ENCODE assay signal across 13 cellular contexts in genomic region chr6:5506149-5506548, GRCh38.
DNase-seq lines count a peak whose midpoint lies in the region; ATAC-seq, FAIRE-seq and TF ChIP-seq lines count a peak whose summit lies in the region.
"Had no signal": no experiment of that assay in that cellular context is flagged by ENCODE, and none has a peak within 500 bp of the region (broad histone marks: within the 10 kb centered on the region; RNA-seq: fewer than 3 reads in every experiment).

No MANE protein-coding gene starts in this region.

- H3K4me1 ChIP-seq in heart right ventricle, result peaks cover 0 to 10% (median 1%) of the 10 kb centered on the region in 9 donors

- TF ChIP-seq POLR2A in GM12891 (IDR thresholded peaks at IDR 0.05; ENCODE audit: low read depth, low read length), result no peak

- no peak for DNase-seq in GM12891 (ENCODE audit: insufficient read length, low spot score)
- no peak for DNase-seq in activated naive CD8-positive, alpha-beta T cell treated with anti-CD3 and anti-CD28 coated beads for 36 hours
- DNase-seq in heart right ventricle, result no peak
- no peak for DNase-seq in CD1c-positive myeloid dendritic cell (ENCODE audit: extremely low spot score)
- no peak for DNase-seq in stimulated activated CD4-positive, alpha-beta T cell treated with anti-CD3 and anti-CD28 coated beads, Interleukin-2, amount 100 ng/mL, for 48 hours
- no peak for DNase-seq in nucleus accumbens (lab: John Stamatoyannopoulos, UW)
- DNase-seq: C1 segment of cervical spinal cord, RPMI8226 had no signal

- no peaks in the 10 kb centered on the region for H3K9me3 Mint-ChIP-seq in activated naive CD8-positive, alpha-beta T cell treated with anti-CD3 and anti-CD28 coated beads for 36 hours
- H3K9me3 Mint-ChIP-seq: mesothelial cell of epicardium; stimulated activated effector memory CD8-positive, alpha-beta T cell treated with anti-CD3 and anti-CD28 coated beads, Interleukin-12 subunit alpha, Interleukin-12 subunit beta, amount 100 ng/mL, for 72 hours had no signal

- TF ChIP-seq CTCF in heart right ventricle (IDR thresholded peaks at IDR 0.05), result no peak

- H3K4me3 ChIP-seq in heart right ventricle, result no peak overlapping the region

- no peaks in the 10 kb centered on the region for H3K9me3 ChIP-seq in heart right ventricle

- 91 to 93% methylated on average over 4 of the region's 4 CpGs for WGBS in heart right ventricle, 2 donors

- no peaks in the 10 kb centered on the region for H3K36me3 ChIP-seq in heart right ventricle

- intact Hi-C loops in heart right ventricle (cut with DNase I), result loop anchor here in 3 of 10 donors (10.0 kb wide), 2 partner anchors 119 to 259 kb away; no protein-coding TSS in a partner anchor

- H3K27me3 ChIP-seq in heart right ventricle, result no peaks in the 10 kb centered on the region

- ATAC-seq in GM19467 (IDR thresholded peaks at IDR 0.05; ENCODE audit: unreplicated experiment) (peak; percentile 39), HG03064 (IDR thresholded peaks at IDR 0.05; ENCODE audit: low read depth, unreplicated experiment) (peak; percentile 30), heart right ventricle (no peak)

- peak overlapping the region; percentile 67 for H3K27ac Mint-ChIP-seq in activated naive CD8-positive, alpha-beta T cell treated with anti-CD3 and anti-CD28 coated beads for 36 hours
- H3K27ac Mint-ChIP-seq: mesothelial cell of epicardium; stimulated activated effector memory CD8-positive, alpha-beta T cell treated with anti-CD3 and anti-CD28 coated beads, Interleukin-12 subunit alpha, Interleukin-12 subunit beta, amount 100 ng/mL, for 72 hours had no signal

- H3K4me1 Mint-ChIP-seq in activated naive CD8-positive, alpha-beta T cell treated with anti-CD3 and anti-CD28 coated beads for 36 hours, result peaks cover 24% of the 10 kb centered on the region

- H3K27ac ChIP-seq in heart right ventricle, result no peak overlapping the region
- H3K27ac ChIP-seq: VCaP had no signal

- FAIRE-seq in GM12891 (lab: Jason Lieb, UNC), result no peak

- H3K4me3 Mint-ChIP-seq in activated naive CD8-positive, alpha-beta T cell treated with anti-CD3 and anti-CD28 coated beads for 36 hours, result no peak overlapping the region
- H3K4me3 Mint-ChIP-seq: mesothelial cell of epicardium had no signal

- H3K27me3 Mint-ChIP-seq in activated naive CD8-positive, alpha-beta T cell treated with anti-CD3 and anti-CD28 coated beads for 36 hours, result no peaks in the 10 kb centered on the region

- peaks cover 8% of the 10 kb centered on the region for H3K36me3 Mint-ChIP-seq in activated naive CD8-positive, alpha-beta T cell treated with anti-CD3 and anti-CD28 coated beads for 36 hours
- H3K36me3 Mint-ChIP-seq: stimulated activated effector memory CD8-positive, alpha-beta T cell treated with anti-CD3 and anti-CD28 coated beads, Interleukin-12 subunit alpha, Interleukin-12 subunit beta, amount 100 ng/mL, for 72 hours had no signal

TF ChIP-seq in GM12891, 5 proteins besides CTCF, POLR2A, EP300 and RAD21:
- TF ChIP-seq TAF1 (IDR thresholded peaks at IDR 0.05; ENCODE audit: low read depth, low read length), result no peak
- TF ChIP-seq SPI1 (IDR thresholded peaks at IDR 0.05; ENCODE audit: low read depth, low read length), result peak; percentile 78

Comparison
In these comparisons a context has a peak if more than half of its experiments do, and no peak if none do; other contexts are left out.
1. ATAC-seq: peak in GM19467 (single experiment) and HG03064 (single experiment); none in heart right ventricle (0 of 8).